In genomic region chr5:96275051-96275450, GRCh38 we compare ENCODE assay signal across 25 cellular contexts.
A peak's percentile ranks its signal among the peaks of the same experiment; 100 is the strongest.
DNase-seq lines count a peak whose midpoint lies in the region; ATAC-seq, FAIRE-seq and TF ChIP-seq lines count a peak whose summit lies in the region.
"Had no signal": no experiment of that assay in that cellular context is flagged by ENCODE, and none has a peak within 500 bp of the region (broad histone marks: within the 10 kb centered on the region; RNA-seq: fewer than 3 reads in every experiment).

No MANE protein-coding gene starts in this region.

- in situ Hi-C loops in HepG2 (cut with HindIII; ENCODE audit: extremely low pct_ligation_motif_present, low pct_unique_long_range_greater_than_20kb): no loop called here

- no peak for TF ChIP-seq RAD21 in HepG2 (CRISPR knock-in tag; IDR thresholded peaks at IDR 0.05)

- H3K79me2 ChIP-seq in HepG2 (ENCODE audit: insufficient read depth, low read length): no peaks in the 10 kb centered on the region

- H3K9ac ChIP-seq in HepG2 (ENCODE audit: insufficient read depth, low read depth, low read length): no peak overlapping the region
- H3K9ac ChIP-seq: BLaER1 had no signal

- POLR2A ChIA-PET in HepG2 (lab: Yijun Ruan, JAX): no interaction called here

- no peak overlapping the region for H3K4me2 ChIP-seq in HepG2 (ENCODE audit: low read depth, low read length)
- H3K4me2 ChIP-seq: BLaER1 had no signal

- H3K9me3 ChIP-seq in HepG2 (ENCODE audit: low read length): no peaks in the 10 kb centered on the region
- no peaks in the 10 kb centered on the region for H3K9me3 ChIP-seq in right lobe of liver
- peaks cover 0 to 7% (median 7%) of the 10 kb centered on the region in 3 donors for H3K9me3 ChIP-seq in esophagus squamous epithelium
- H3K9me3 ChIP-seq: BE2C, BLaER1 had no signal

- CTCF ChIA-PET in HepG2 (lab: Yijun Ruan, JAX; ENCODE audit: low intra/inter-chr PET ratio, low total read pairs): no interaction called here

- H3K36me3 ChIP-seq in HepG2 (replicated peaks in 1 of 2; ENCODE audit: control insufficient read depth in 1 of 2, insufficient read depth in 2 of 2, low read length in 2 of 2): no peaks in the 10 kb centered on the region
- no peaks in the 10 kb centered on the region for H3K36me3 ChIP-seq in right lobe of liver
- no peaks in the 10 kb centered on the region for H3K36me3 ChIP-seq in esophagus squamous epithelium
- H3K36me3 ChIP-seq: BE2C, BLaER1 had no signal

- 15% methylated on average over 3 of the region's 3 CpGs for WGBS in HepG2 (ENCODE audit: low lambda C conversion rate)
- WGBS in right lobe of liver (ENCODE audit: insufficient coverage, low coverage, low lambda C conversion rate, missing lambda C conversion rate): 28% methylated on average over 3 of the region's 3 CpGs
- WGBS in esophagus squamous epithelium, 2 donors: 83 to 90% methylated on average over 3 of the region's 3 CpGs

- no peak for TF ChIP-seq EP300 in HepG2 (IDR thresholded peaks at IDR 0.05; ENCODE audit: low read depth in 2 of 2, low read length in 2 of 2)
- TF ChIP-seq EP300 in HepG2 (CRISPR knock-in tag; IDR thresholded peaks at IDR 0.05; ENCODE audit: borderline replicate concordance): no peak

- intact Hi-C loops in HepG2 (cut with micrococcal nuclease; ENCODE audit: unreplicated experiment) (no loop called here), right lobe of liver (cut with DNase I) (no loop called here), esophagus squamous epithelium (cut with DNase I) (no loop called here)

- no peak overlapping the region for H2AFZ ChIP-seq in HepG2 (ENCODE audit: low read length)

- H3K4me3 ChIP-seq in HepG2 (replicated peaks in 1 of 3; ENCODE audit: insufficient read depth in 1 of 3, low read depth in 2 of 3, low read length in 3 of 3) (no peak overlapping the region), right lobe of liver (no peak overlapping the region), esophagus squamous epithelium (no peak overlapping the region)
- H3K4me3 ChIP-seq: BLaER1, GM12878 had no signal

- ATAC-seq in HepG2 (no peak), right lobe of liver (peak; percentile 57 to 94 (median 76)), GM19395 (IDR thresholded peaks at IDR 0.05; ENCODE audit: unreplicated experiment) (no peak), HG02798 (IDR thresholded peaks at IDR 0.05; ENCODE audit: poor library complexity, unreplicated experiment) (no peak)
- ATAC-seq: GM12878 had no signal

- no peak overlapping the region for H3K27ac ChIP-seq in HepG2 (ENCODE audit: extremely low read length, insufficient read depth, low read length)
- H3K27ac ChIP-seq in right lobe of liver: peak overlapping the region in 1 of 3 donors; percentile 39
- no peak overlapping the region for H3K27ac ChIP-seq in esophagus squamous epithelium
- H3K27ac ChIP-seq: BLaER1 had no signal

- no peak for FAIRE-seq in HepG2 (lab: Jason Lieb, UNC)
- FAIRE-seq: A204.1, GM12878, GM12892, GM18507 had no signal

- H4K20me1 ChIP-seq in HepG2 (ENCODE audit: insufficient read depth, low read length): no peaks in the 10 kb centered on the region
- H4K20me1 ChIP-seq: BLaER1 had no signal

- BruUV-seq in HepG2 (replicated peaks; lab: Mats Ljungman, UMichigan): no TSS peak

- no peak for TF ChIP-seq POLR2A in HepG2 (IDR thresholded peaks at IDR 0.05; ENCODE audit: insufficient read depth in 1 of 2, low read depth in 2 of 2, low read length in 2 of 2)
- TF ChIP-seq POLR2A in right lobe of liver (IDR thresholded peaks at IDR 0.05): no peak
- no peak for TF ChIP-seq POLR2A in esophagus squamous epithelium (IDR thresholded peaks at IDR 0.05)

- TF ChIP-seq CTCF in HepG2 (CRISPR knock-in tag; IDR thresholded peaks at IDR 0.05): no peak
- no peak for TF ChIP-seq CTCF in right lobe of liver (IDR thresholded peaks at IDR 0.05)
- TF ChIP-seq CTCF in esophagus squamous epithelium (IDR thresholded peaks at IDR 0.05): no peak

- DNase-seq in HepG2 (ENCODE audit: low spot score) (no peak), right lobe of liver (no peak), esophagus squamous epithelium (lab: John Stamatoyannopoulos, UW) (no peak)
- DNase-seq: 8988T; ACHN; BE2C; C1 segment of cervical spinal cord; CD4-positive, alpha-beta memory T cell; CD4-positive, CD25-positive, alpha-beta regulatory T cell; CD8-positive, alpha-beta memory T cell; COR-L47; DMS 273 treated with DMSO at 0.1 percent for 48 hours; DMS153; DMS53; DMS79; DND-41; EL; GDM1 had no signal

- H3K4me1 ChIP-seq in HepG2 (ENCODE audit: insufficient read depth, low read length) (peaks cover 37% of the 10 kb centered on the region), right lobe of liver (peaks cover 0 to 17% (median 3%) of the 10 kb centered on the region in 4 donors), esophagus squamous epithelium (peaks cover 0 to 5% (median 0%) of the 10 kb centered on the region in 3 donors)
- H3K4me1 ChIP-seq: BE2C, BLaER1 had no signal

- H3K27me3 ChIP-seq in HepG2 (ENCODE audit: control insufficient read depth in 1 of 2, insufficient read depth in 2 of 2, low read length in 2 of 2) (no peaks in the 10 kb centered on the region), right lobe of liver (no peaks in the 10 kb centered on the region), esophagus squamous epithelium (no peaks in the 10 kb centered on the region)
- H3K27me3 ChIP-seq: BE2C, BLaER1 had no signal

TF ChIP-seq in HepG2, 621 proteins besides CTCF, POLR2A, EP300 and RAD21:
- TF ChIP-seq HNF4A (CRISPR knock-in tag; IDR thresholded peaks at IDR 0.05): 0 out of 2 replicates have a peak, but pooled peaks have one; percentile 19
- TF ChIP-seq BCL6 (CRISPR knock-in tag; IDR thresholded peaks at IDR 0.05): 0 out of 2 replicates have a peak, but pooled peaks have one; percentile 8
- TF ChIP-seq MZF1 (CRISPR knock-in tag; IDR thresholded peaks at IDR 0.05; ENCODE audit: borderline replicate concordance): no peak
- no peak for TF ChIP-seq ZNF841 (CRISPR knock-in tag; IDR thresholded peaks at IDR 0.05; ENCODE audit: borderline replicate concordance)
- TF ChIP-seq RFXANK (CRISPR knock-in tag; IDR thresholded peaks at IDR 0.05): no peak
- TF ChIP-seq ZNF547 (CRISPR knock-in tag; IDR thresholded peaks at IDR 0.05): no peak
- no peak for TF ChIP-seq DZIP1 (CRISPR knock-in tag; IDR thresholded peaks at IDR 0.05)
- no peak for TF ChIP-seq ZNF792 (CRISPR knock-in tag; IDR thresholded peaks at IDR 0.05)
- TF ChIP-seq ZNF264 (CRISPR knock-in tag; IDR thresholded peaks at IDR 0.05): no peak
- TF ChIP-seq TEAD3 (CRISPR knock-in tag; optimal IDR thresholded peaks at IDR 0.05; ENCODE audit: borderline replicate concordance): no peak
- no peak for TF ChIP-seq BATF2 (CRISPR knock-in tag; IDR thresholded peaks at IDR 0.05)
- no peak for TF ChIP-seq POLR2AphosphoS2 (IDR thresholded peaks at IDR 0.05; ENCODE audit: low read depth, low read length)
- no peak for TF ChIP-seq ZNF605 (CRISPR knock-in tag; IDR thresholded peaks at IDR 0.05)
- no peak for TF ChIP-seq ZNF503 (CRISPR knock-in tag; IDR thresholded peaks at IDR 0.05)
TF ChIP-seq in HepG2: peak in this region for 2.

Comparison
In these comparisons a context has a peak if more than half of its experiments do, and no peak if none do; other contexts are left out.
1. ATAC-seq: peak in right lobe of liver (4 of 4); none in HepG2 (single experiment), GM19395 (single experiment) and HG02798 (single experiment).